Comparison of ENCODE assay signal across 1 cellular context in the genomic region with DNA sequence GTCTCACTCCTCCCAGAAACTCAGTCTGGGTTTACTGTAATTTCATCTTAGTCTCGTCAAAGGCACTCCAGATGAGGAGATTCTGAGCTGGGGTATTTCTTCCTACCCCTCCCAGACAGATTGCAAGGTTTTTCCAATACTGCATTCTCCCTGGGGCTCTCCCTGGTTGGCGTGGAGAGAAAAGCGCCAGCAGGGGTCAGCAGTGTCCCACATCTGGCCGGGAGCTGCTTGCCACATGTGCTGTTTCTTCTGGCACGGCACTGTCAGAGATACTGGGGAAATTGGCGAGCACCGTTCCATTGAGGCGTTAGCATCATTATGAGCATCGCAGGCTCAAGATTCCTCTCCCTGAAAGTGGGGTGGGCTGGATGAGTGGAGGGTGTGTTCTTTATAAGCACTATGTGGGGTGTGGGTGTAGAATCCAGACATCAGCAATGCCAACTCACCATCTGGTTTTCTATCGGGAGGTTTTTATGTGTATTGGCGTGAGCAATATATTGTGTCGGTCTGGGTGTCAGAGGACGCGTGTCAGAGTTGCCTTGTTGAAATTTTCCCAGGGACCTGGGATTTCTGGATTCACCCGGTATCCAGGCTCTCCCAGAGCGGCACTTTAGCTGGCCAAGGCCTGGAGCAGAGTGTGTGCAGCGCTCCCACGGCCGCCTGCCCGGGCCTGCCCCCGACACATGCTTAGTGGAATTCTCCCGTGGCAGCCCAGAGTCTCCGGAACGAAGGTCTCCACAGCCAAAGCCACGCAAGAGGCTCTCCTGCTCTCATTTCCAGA.
TF ChIP-seq lines count a peak whose summit lies in the region.

No MANE protein-coding gene starts in this region.

TF ChIP-seq in HEK293, 187 proteins besides CTCF, POLR2A, EP300 and RAD21 (continued from another document):
- no peak for TF ChIP-seq HIC1 (tag by site-specific recombination; IDR thresholded peaks at IDR 0.05)
- TF ChIP-seq ZNF529 (tag by site-specific recombination; IDR thresholded peaks at IDR 0.05; ENCODE audit: insufficient replicate concordance), result no peak
- no peak for TF ChIP-seq ZNF266 (tag by site-specific recombination; IDR thresholded peaks at IDR 0.05; ENCODE audit: low read depth)
- no peak for TF ChIP-seq TCF7L2 (IDR thresholded peaks at IDR 0.05; ENCODE audit: borderline replicate concordance, low read depth, low read length)
- TF ChIP-seq ZNF350 (tag by site-specific recombination; IDR thresholded peaks at IDR 0.05), result no peak
- TF ChIP-seq, protein P1, sequence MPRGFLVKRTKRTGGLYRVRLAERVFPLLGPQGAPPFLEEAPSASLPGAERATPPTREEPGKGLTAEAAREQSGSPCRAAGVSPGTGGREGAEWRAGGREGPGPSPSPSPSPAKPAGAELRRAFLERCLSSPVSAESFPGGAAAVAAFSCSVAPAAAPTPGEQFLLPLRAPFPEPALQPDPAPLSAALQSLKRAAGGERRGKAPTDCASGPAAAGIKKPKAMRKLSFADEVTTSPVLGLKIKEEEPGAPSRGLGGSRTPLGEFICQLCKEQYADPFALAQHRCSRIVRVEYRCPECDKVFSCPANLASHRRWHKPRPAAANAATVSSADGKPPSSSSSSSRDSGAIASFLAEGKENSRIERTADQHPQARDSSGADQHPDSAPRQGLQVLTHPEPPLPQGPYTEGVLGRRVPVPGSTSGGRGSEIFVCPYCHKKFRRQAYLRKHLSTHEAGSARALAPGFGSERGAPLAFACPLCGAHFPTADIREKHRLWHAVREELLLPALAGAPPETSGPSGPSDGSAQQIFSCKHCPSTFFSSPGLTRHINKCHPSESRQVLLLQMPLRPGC (tag by site-specific recombination; IDR thresholded peaks at IDR 0.05), result no peak
- TF ChIP-seq, protein P2, sequence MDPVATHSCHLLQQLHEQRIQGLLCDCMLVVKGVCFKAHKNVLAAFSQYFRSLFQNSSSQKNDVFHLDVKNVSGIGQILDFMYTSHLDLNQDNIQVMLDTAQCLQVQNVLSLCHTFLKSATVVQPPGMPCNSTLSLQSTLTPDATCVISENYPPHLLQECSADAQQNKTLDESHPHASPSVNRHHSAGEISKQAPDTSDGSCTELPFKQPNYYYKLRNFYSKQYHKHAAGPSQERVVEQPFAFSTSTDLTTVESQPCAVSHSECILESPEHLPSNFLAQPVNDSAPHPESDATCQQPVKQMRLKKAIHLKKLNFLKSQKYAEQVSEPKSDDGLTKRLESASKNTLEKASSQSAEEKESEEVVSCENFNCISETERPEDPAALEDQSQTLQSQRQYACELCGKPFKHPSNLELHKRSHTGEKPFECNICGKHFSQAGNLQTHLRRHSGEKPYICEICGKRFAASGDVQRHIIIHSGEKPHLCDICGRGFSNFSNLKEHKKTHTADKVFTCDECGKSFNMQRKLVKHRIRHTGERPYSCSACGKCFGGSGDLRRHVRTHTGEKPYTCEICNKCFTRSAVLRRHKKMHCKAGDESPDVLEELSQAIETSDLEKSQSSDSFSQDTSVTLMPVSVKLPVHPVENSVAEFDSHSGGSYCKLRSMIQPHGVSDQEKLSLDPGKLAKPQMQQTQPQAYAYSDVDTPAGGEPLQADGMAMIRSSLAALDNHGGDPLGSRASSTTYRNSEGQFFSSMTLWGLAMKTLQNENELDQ (tag by site-specific recombination; IDR thresholded peaks at IDR 0.05; ENCODE audit: low read depth), result no peak
- no peak for TF ChIP-seq ZNF768 (tag by site-specific recombination; IDR thresholded peaks at IDR 0.05)
- peak; percentile 46; the same call in 1 of the 2 replicates for TF ChIP-seq PATZ1 (tag by site-specific recombination; IDR thresholded peaks at IDR 0.05)
- TF ChIP-seq ZNF585B (tag by site-specific recombination; IDR thresholded peaks at IDR 0.05), result no peak
- TF ChIP-seq MEIS1 (CRISPR knock-in tag; IDR thresholded peaks at IDR 0.05; ENCODE audit: borderline replicate concordance), result no peak
- no peak for TF ChIP-seq OSR2 (tag by site-specific recombination; IDR thresholded peaks at IDR 0.05)
- TF ChIP-seq ZBTB7A (tag by site-specific recombination; IDR thresholded peaks at IDR 0.05; ENCODE audit: low read depth), result no peak
- no peak for TF ChIP-seq ZNF555 (tag by site-specific recombination; conservative IDR thresholded peaks at IDR 0.05)
TF ChIP-seq in HEK293: peak in this region for 11.
